In genomic region chr10:71756441-71757191, GRCh38 we compare ENCODE assay signal across 11 cellular contexts. TPM values are rescaled to one million over a fixed set of nuclear protein-coding genes. Genes with fewer than 3 reads are reported as not detected.
DNase-seq lines count a peak whose midpoint lies in the region; ATAC-seq and TF ChIP-seq lines count a peak whose summit lies in the region.
"Had no signal": no experiment of that assay in that cellular context is flagged by ENCODE, and none has a peak within 500 bp of the region (broad histone marks: within the 10 kb centered on the region; RNA-seq: fewer than 3 reads in every experiment).

No MANE protein-coding gene starts in this region.

- 80 to 86% methylated on average over 12 of the region's 12 CpGs for WGBS in heart right ventricle, 2 donors

- H3K36me3 ChIP-seq in heart right ventricle: peaks cover 3 to 94% (median 41%) of the 10 kb centered on the region in 9 donors
- H3K36me3 ChIP-seq in right atrium auricular region: peaks cover 38% of the 10 kb centered on the region
- peaks cover 37 to 38% of the 10 kb centered on the region in 2 donors for H3K36me3 ChIP-seq in mucosa of rectum (ENCODE audit: control insufficient read depth in 2 of 2, insufficient read depth in 2 of 2, low read length in 2 of 2)
- H3K36me3 ChIP-seq in upper lobe of right lung: peaks cover 65% of the 10 kb centered on the region

- H3K4me3 ChIP-seq in heart right ventricle (peak overlapping the region in 1 of 10 donors; percentile 12), right atrium auricular region (no peak overlapping the region), mucosa of rectum (ENCODE audit: low read length in 2 of 2) (no peak overlapping the region), upper lobe of right lung (no peak overlapping the region)

- H3K27me3 Mint-ChIP-seq in activated naive CD8-positive, alpha-beta T cell treated with anti-CD3 and anti-CD28 coated beads for 36 hours: no peaks in the 10 kb centered on the region

- intact Hi-C loops in heart right ventricle (cut with DNase I) (no loop called here), upper lobe of right lung (cut with DNase I) (no loop called here)

- H3K27me3 ChIP-seq in heart right ventricle (no peaks in the 10 kb centered on the region), right atrium auricular region (no peaks in the 10 kb centered on the region), mucosa of rectum (ENCODE audit: control insufficient read depth in 2 of 2, insufficient read depth in 2 of 2, low read length in 2 of 2) (no peaks in the 10 kb centered on the region), upper lobe of right lung (no peaks in the 10 kb centered on the region)

- no peaks in the 10 kb centered on the region for H3K9me3 Mint-ChIP-seq in activated naive CD8-positive, alpha-beta T cell treated with anti-CD3 and anti-CD28 coated beads for 36 hours
- H3K9me3 Mint-ChIP-seq: WTC11 had no signal

- H3K27ac ChIP-seq in heart right ventricle (peak overlapping the region in 7 of 10 donors; percentile 18 to 95 (median 64)), right atrium auricular region (peak overlapping the region in 1 of 2 donors; percentile 41), mucosa of rectum (ENCODE audit: low read depth in 2 of 2, low read length in 2 of 2) (peak overlapping the region; percentile 71 to 73), upper lobe of right lung (peak overlapping the region; percentile 69)

- H3K4me3 Mint-ChIP-seq in activated naive CD8-positive, alpha-beta T cell treated with anti-CD3 and anti-CD28 coated beads for 36 hours: peak overlapping the region; percentile 69
- H3K4me3 Mint-ChIP-seq: WTC11 had no signal

- ATAC-seq in heart right ventricle (peak in 2 of 8 donors; percentile 19 to 37), upper lobe of right lung (no peak), HG02885 (IDR thresholded peaks at IDR 0.05; ENCODE audit: poor library complexity, unreplicated experiment) (no peak)

- peak overlapping the region in 1 of 2 donors; percentile 23 for H3K9ac ChIP-seq in mucosa of rectum (ENCODE audit: low read depth in 1 of 2, low read length in 2 of 2)

- no peak for TF ChIP-seq CTCF in heart right ventricle (IDR thresholded peaks at IDR 0.05)
- no peak for TF ChIP-seq CTCF in right atrium auricular region (IDR thresholded peaks at IDR 0.05)
- TF ChIP-seq CTCF in upper lobe of right lung (IDR thresholded peaks at IDR 0.05): no peak

- DNase-seq in heart right ventricle (no peak), right atrium auricular region (ENCODE audit: low spot score) (no peak), upper lobe of right lung (no peak), 8988T (no peak)
- no peak for DNase-seq in activated naive CD8-positive, alpha-beta T cell treated with anti-CD3 and anti-CD28 coated beads for 36 hours
- no peak for DNase-seq in effector CD4-positive, alpha-beta T cell
- DNase-seq: Caco-2, cerebellar nuclear complex had no signal

- H3K36me3 Mint-ChIP-seq in activated naive CD8-positive, alpha-beta T cell treated with anti-CD3 and anti-CD28 coated beads for 36 hours: peaks cover 47% of the 10 kb centered on the region
- H3K36me3 Mint-ChIP-seq: WTC11 had no signal

- H3K4me1 ChIP-seq in heart right ventricle (peaks cover 0 to 93% (median 55%) of the 10 kb centered on the region in 9 donors), right atrium auricular region (peaks cover 0 to 68% of the 10 kb centered on the region in 2 donors), mucosa of rectum (ENCODE audit: control insufficient read depth in 2 of 2, insufficient read depth in 2 of 2, low read length in 2 of 2) (peaks cover 38 to 44% of the 10 kb centered on the region in 2 donors), upper lobe of right lung (peaks cover 78% of the 10 kb centered on the region)

- H3K9me3 ChIP-seq in heart right ventricle (no peaks in the 10 kb centered on the region), right atrium auricular region (no peaks in the 10 kb centered on the region), mucosa of rectum (ENCODE audit: control insufficient read depth in 2 of 2, low read length in 2 of 2) (no peaks in the 10 kb centered on the region), upper lobe of right lung (no peaks in the 10 kb centered on the region)
- H3K9me3 ChIP-seq: Caco-2 had no signal

- peaks cover 89% of the 10 kb centered on the region for H3K4me1 Mint-ChIP-seq in activated naive CD8-positive, alpha-beta T cell treated with anti-CD3 and anti-CD28 coated beads for 36 hours

- H3K27ac Mint-ChIP-seq in activated naive CD8-positive, alpha-beta T cell treated with anti-CD3 and anti-CD28 coated beads for 36 hours: peak overlapping the region; percentile 92
- H3K27ac Mint-ChIP-seq: WTC11 had no signal

RNA-seq across cellular contexts. Expression of gene VSIR, which starts 16.7 kb away (rescaled TPM):
- total RNA-seq in heart right ventricle (100 to 1,000 TPM in 1 of 10 donors, 10 to 100 TPM in 9; 36.6 to 112 (median 69.0) TPM), right atrium auricular region (10 to 100 TPM; 36.1 to 56.0 TPM), upper lobe of right lung (128 TPM)
- 100 to 1,000 TPM in 1 of 2 donors, 10 to 100 TPM in 1; 47.0 to 102 TPM for polyA plus RNA-seq in heart right ventricle
- total RNA-seq in activated naive CD8-positive, alpha-beta T cell treated with anti-CD3 and anti-CD28 coated beads for 36 hours: 10 to 100 TPM; 41.4 to 47.3 TPM

RNA-seq across cellular contexts. Expression of gene C10orf105, which starts 37.0 kb away (rescaled TPM):
- total RNA-seq in heart right ventricle: under 1 TPM in 5 of 10 donors, not detected in 5; 0.05 to 0.16 (median 0.07) TPM
- polyA plus RNA-seq in heart right ventricle: under 1 TPM; 0.03 to 0.15 TPM
- total RNA-seq in right atrium auricular region: 1 to 10 TPM in 1 of 2 donors, not detected in 1; 1.3 TPM
- total RNA-seq in activated naive CD8-positive, alpha-beta T cell treated with anti-CD3 and anti-CD28 coated beads for 36 hours: under 1 TPM; 0.24 to 0.41 TPM
- total RNA-seq in upper lobe of right lung: 0.52 TPM
- total RNA-seq: Caco-2 had no signal
